In the genomic region with DNA sequence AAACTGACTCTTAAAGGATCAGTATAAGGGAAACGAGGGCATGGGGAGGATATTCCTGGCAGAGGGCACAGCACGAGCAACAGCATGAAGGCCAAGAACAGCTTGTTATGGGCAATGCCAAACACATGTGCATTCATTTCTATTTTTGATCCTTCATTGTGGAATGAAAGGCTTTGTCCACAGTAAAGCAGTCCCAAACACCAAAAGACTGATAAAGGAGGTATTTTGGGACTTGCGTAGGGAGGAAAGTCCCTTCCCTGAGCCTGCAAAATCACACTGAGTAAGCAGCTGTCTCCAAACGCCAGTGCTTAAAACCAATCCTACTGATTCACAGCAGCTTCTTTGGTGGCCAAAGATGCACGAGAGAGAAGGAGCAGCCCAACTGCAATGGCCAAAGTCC, we compare ENCODE assay signal across 27 cellular contexts.
DNase-seq lines count a peak whose midpoint lies in the region; ATAC-seq and TF ChIP-seq lines count a peak whose summit lies in the region.
"Had no signal": no experiment of that assay in that cellular context is flagged by ENCODE, and none has a peak within 500 bp of the region (broad histone marks: within the 10 kb centered on the region; RNA-seq: fewer than 3 reads in every experiment).

No MANE protein-coding gene starts in this region.

- no peaks in the 10 kb centered on the region for H3K27me3 ChIP-seq in lower lobe of right lung (ENCODE audit: low read depth)
- H3K27me3 ChIP-seq: BE2C, esophagus squamous epithelium, tibial artery had no signal

- DNase-seq in cerebellar cortex (ENCODE audit: low spot score) = peak; percentile 64
- DNase-seq in Right ventricle myocardium superior = no peak
- DNase-seq in myocyte (ENCODE audit: low read depth) = peak; percentile 85
- no peak for DNase-seq in lower lobe of right lung
- DNase-seq in NCI-H1105 (lab: John Stamatoyannopoulos, UW) = no peak
- no peak for DNase-seq in effector CD8-positive, alpha-beta T cell (lab: John Stamatoyannopoulos, UW)
- DNase-seq: ACHN; activated CD4-positive, alpha-beta T cell treated with anti-CD3 and anti-CD28 coated beads, Interleukin-2, amount 10 ng/mL, durations not matched to agents 24 days and 14 days; BE2C; CD8-positive, alpha-beta T cell; dermis blood vessel endothelial cell; esophagus squamous epithelium; KBM-7; naive B cell; NCI-H1092; NCI-H187; NCI-H446 treated with DMSO at 0.1 percent for 48 hours; NCI-H82; RPMI8226; small intestine; stimulated activated CD4-positive, alpha-beta T cell treated with anti-CD3 and anti-CD28 coated beads, Interleukin-1b, Interleukin-23, amount 100 ng/mL, for 48 hours; stimulated activated naive CD4-positive, alpha-beta T cell treated with Interleukin-2 at 50 U/mL for 16 hours had no signal

- H3K4me1 ChIP-seq in lower lobe of right lung = no peaks in the 10 kb centered on the region
- H3K4me1 ChIP-seq: BE2C had no signal

- no peaks in the 10 kb centered on the region for H3K36me3 ChIP-seq in lower lobe of right lung
- H3K36me3 ChIP-seq: BE2C, esophagus squamous epithelium, tibial artery had no signal

- ATAC-seq in Right ventricle myocardium superior (ENCODE audit: poor library complexity) (peak; percentile 90), lower lobe of right lung (no peak)
- ATAC-seq: activated naive CD4-positive, alpha-beta T cell treated with anti-CD3 and anti-CD28 coated beads, Interleukin-2, amount 50 U/mL, for 72 hours; CD8-positive, alpha-beta T cell; left lobe of liver; WTC11 had no signal

- TF ChIP-seq CTCF in lower lobe of right lung (IDR thresholded peaks at IDR 0.05) = no peak

- H3K27ac ChIP-seq in temporal lobe (ENCODE audit: low read depth, low read length) = peak overlapping the region; percentile 63
- H3K27ac ChIP-seq in lower lobe of right lung = no peak overlapping the region
- H3K27ac ChIP-seq: esophagus squamous epithelium had no signal

- H3K9me3 ChIP-seq in lower lobe of right lung = no peaks in the 10 kb centered on the region
- H3K9me3 ChIP-seq: BE2C, esophagus squamous epithelium, tibial artery had no signal

- intact Hi-C loops in Right ventricle myocardium superior (cut with DNase I) = no loop called here
- intact Hi-C loops in lower lobe of right lung (cut with DNase I) = no loop called here

- H3K4me3 ChIP-seq in lower lobe of right lung = no peak overlapping the region
- H3K4me3 ChIP-seq: esophagus squamous epithelium, tibial artery had no signal

Comparison
In these comparisons a context has a peak if more than half of its experiments do, and no peak if none do; other contexts are left out.
1. DNase-seq: peak in cerebellar cortex (single experiment) and myocyte (single experiment); none in Right ventricle myocardium superior (single experiment), lower lobe of right lung (single experiment), NCI-H1105 (single experiment) and effector CD8-positive, alpha-beta T cell (single experiment).